ENCODE assay signal across 1 cellular context in the genomic region with DNA sequence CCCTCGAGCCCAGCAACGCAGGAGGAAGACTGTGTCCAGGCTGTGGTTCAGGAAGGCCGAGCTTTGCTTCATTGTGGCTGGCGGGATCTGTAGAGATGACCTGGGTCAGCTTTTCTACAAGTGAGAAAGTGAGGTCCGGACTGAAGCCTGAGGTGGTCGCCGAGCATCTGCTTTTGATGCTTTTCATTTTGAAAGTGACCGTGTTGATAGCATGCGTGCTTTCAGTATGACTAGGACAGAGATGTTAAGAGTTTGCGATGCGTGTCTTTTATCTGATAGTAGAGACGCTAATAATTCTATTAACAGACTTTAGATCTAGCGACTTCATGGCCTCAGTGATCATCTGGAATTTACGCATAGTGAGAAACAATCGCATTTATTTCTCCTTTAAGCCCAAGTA.
TF ChIP-seq lines count a peak whose summit lies in the region.

No MANE protein-coding gene starts in this region.

TF ChIP-seq in GM12878, 131 proteins besides CTCF, POLR2A, EP300 and RAD21:
- TF ChIP-seq TCF7 (IDR thresholded peaks at IDR 0.05; ENCODE audit: borderline replicate concordance) (peak; percentile 72; the same call in 1 of the 2 replicates), IRF4 (IDR thresholded peaks at IDR 0.05; ENCODE audit: low read depth, low read length) (peak; percentile 92), NR2C1 (IDR thresholded peaks at IDR 0.05) (no peak), MTA2 (IDR thresholded peaks at IDR 0.05; ENCODE audit: low read depth) (0 out of 2 replicates have a peak, but pooled peaks have one; percentile 10), BHLHE40 (IDR thresholded peaks at IDR 0.05; ENCODE audit: borderline replicate concordance in 1 of 2, low read depth in 2 of 2, low read length in 1 of 2) (peak in 1 of 2 experiments; percentile 42; a peak in 1 of 4 replicates), JUND (IDR thresholded peaks at IDR 0.05; ENCODE audit: low read depth, low read length) (peak; percentile 72; the same call in 1 of the 2 replicates), BCL11A (IDR thresholded peaks at IDR 0.05; ENCODE audit: low read depth, low read length) (peak; percentile 57; the same call in 1 of the 2 replicates), MTA3 (IDR thresholded peaks at IDR 0.05; ENCODE audit: borderline replicate concordance, low read length) (no peak), ZNF622 (IDR thresholded peaks at IDR 0.05) (no peak), TCF3 (IDR thresholded peaks at IDR 0.05; ENCODE audit: borderline replicate concordance, insufficient read depth, low read depth, low read length) (peak; percentile 38; the same call in 1 of the 2 replicates), TAF1 (IDR thresholded peaks at IDR 0.05; ENCODE audit: borderline replicate concordance, low read depth, low read length) (no peak), SRF (IDR thresholded peaks at IDR 0.05; ENCODE audit: low read depth in 2 of 2, low read length in 2 of 2) (0 out of 4 replicates have a peak, but pooled peaks of 1 of the 2 experiments have one; percentile 10), GATAD2B (conservative IDR thresholded peaks at IDR 0.05; ENCODE audit: low read depth) (peak; percentile 27; the same call in 1 of the 2 replicates), CEBPB (IDR thresholded peaks at IDR 0.05; ENCODE audit: borderline replicate concordance in 1 of 2, low read depth in 2 of 2, low read length in 2 of 2) (no peak), CREM (IDR thresholded peaks at IDR 0.05; ENCODE audit: low read depth) (peak; percentile 47; the same call in 1 of the 2 replicates), ZNF217 (IDR thresholded peaks at IDR 0.05) (peak; percentile 63; the same call in 1 of the 2 replicates), FOXM1 (IDR thresholded peaks at IDR 0.05; ENCODE audit: low read depth, low read length) (no peak), NR2F1 (conservative IDR thresholded peaks at IDR 0.05) (0 out of 2 replicates have a peak, but pooled peaks have one; percentile 34), TCF12 (IDR thresholded peaks at IDR 0.05; ENCODE audit: low read depth, low read length) (peak; percentile 55), CBFB (IDR thresholded peaks at IDR 0.05; ENCODE audit: low read depth) (0 out of 2 replicates have a peak, but pooled peaks have one; percentile 3), PAX5 (IDR thresholded peaks at IDR 0.05; ENCODE audit: borderline replicate concordance, low read depth, low read length) (peak; percentile 91), RUNX3 (IDR thresholded peaks at IDR 0.05; ENCODE audit: low read length) (peak; percentile 54; the same call in 1 of the 2 replicates), POU2F2 (IDR thresholded peaks at IDR 0.05; ENCODE audit: borderline replicate concordance, low read depth, low read length) (0 out of 3 replicates have a peak, but pooled peaks have one; percentile 47), SREBF1 (IDR thresholded peaks at IDR 0.05; ENCODE audit: low read length) (0 out of 2 replicates have a peak, but pooled peaks have one; percentile 16), JUNB (IDR thresholded peaks at IDR 0.05) (peak; percentile 97), NFIC (IDR thresholded peaks at IDR 0.05; ENCODE audit: low read depth, low read length) (0 out of 2 replicates have a peak, but pooled peaks have one; percentile 22)
- TF ChIP-seq, protein P1, sequence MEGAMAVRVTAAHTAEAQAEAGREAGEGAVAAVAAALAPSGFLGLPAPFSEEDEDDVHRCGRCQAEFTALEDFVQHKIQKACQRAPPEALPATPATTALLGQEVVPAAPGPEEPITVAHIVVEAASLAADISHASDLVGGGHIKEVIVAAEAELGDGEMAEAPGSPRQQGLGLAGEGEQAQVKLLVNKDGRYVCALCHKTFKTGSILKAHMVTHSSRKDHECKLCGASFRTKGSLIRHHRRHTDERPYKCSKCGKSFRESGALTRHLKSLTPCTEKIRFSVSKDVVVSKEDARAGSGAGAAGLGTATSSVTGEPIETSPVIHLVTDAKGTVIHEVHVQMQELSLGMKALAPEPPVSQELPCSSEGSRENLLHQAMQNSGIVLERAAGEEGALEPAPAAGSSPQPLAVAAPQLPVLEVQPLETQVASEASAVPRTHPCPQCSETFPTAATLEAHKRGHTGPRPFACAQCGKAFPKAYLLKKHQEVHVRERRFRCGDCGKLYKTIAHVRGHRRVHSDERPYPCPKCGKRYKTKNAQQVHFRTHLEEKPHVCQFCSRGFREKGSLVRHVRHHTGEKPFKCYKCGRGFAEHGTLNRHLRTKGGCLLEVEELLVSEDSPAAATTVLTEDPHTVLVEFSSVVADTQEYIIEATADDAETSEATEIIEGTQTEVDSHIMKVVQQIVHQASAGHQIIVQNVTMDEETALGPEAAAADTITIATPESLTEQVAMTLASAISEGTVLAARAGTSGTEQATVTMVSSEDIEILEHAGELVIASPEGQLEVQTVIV (IDR thresholded peaks at IDR 0.05; ENCODE audit: borderline replicate concordance, partially characterized antibody): no peak
TF ChIP-seq in GM12878: peak in this region for 20.
